In the genomic region with DNA sequence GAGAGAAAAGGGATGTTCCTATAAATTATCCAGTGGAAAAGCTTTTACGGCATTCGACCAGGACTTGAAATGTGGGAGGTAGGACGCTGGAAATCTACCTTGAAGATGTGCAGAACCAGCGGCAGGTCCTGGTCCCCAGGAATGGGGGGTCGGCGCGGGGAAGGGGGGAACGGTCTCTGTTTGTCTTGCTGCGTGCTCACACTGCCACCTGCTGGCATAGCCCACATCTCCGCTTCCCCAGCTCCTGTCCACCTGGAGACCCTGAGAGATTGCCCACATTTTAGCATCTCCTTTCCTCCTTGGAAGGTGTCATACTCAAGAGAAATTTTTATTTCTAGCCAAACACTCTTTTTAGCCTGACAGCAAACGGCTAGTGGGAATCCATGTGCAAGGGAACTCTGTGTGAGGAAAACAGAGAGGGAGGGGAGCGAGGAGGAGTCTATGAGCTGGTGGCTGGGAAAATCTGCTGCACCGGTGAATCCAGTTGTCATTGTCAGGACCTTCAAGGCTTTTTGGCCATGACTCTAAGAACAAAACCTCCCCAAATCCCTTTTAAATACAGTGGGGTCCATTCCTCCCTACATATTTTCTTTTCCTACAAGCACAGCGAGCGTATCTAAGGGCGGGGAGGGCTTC, we compare ENCODE assay signal across 7 cellular contexts.
DNase-seq lines count a peak whose midpoint lies in the region; ATAC-seq and TF ChIP-seq lines count a peak whose summit lies in the region.

No MANE protein-coding gene starts in this region.

- no peak overlapping the region for H3K18ac ChIP-seq in mesenchymal stem cell (ENCODE audit: low read depth in 1 of 2, low read length in 2 of 2)

- no peak overlapping the region for H2BK5ac ChIP-seq in mesenchymal stem cell (ENCODE audit: low read depth, low read length, poor library complexity, severe bottlenecking)

- H3K27me3 ChIP-seq in mesenchymal stem cell (ENCODE audit: control insufficient read depth in 1 of 2, insufficient read depth in 1 of 2, low read length in 2 of 2), result peaks cover 13 to 20% of the 10 kb centered on the region in 2 experiments

- ATAC-seq in HG02759 (IDR thresholded peaks at IDR 0.05; ENCODE audit: unreplicated experiment) (no peak), HG02884 (IDR thresholded peaks at IDR 0.05; ENCODE audit: unreplicated experiment) (no peak)

- H3K9ac ChIP-seq in mesenchymal stem cell (ENCODE audit: low read length), result peak overlapping the region; percentile 58

- TF ChIP-seq CTCF in GM12874 (IDR thresholded peaks at IDR 0.05; ENCODE audit: insufficient read depth, low read depth, low read length) (peak; percentile 80), NB4 (IDR thresholded peaks at IDR 0.05; ENCODE audit: low read depth, low read length) (peak; percentile 77), chondrocyte (IDR thresholded peaks at IDR 0.05) (peak; percentile 97)

- no peak overlapping the region for H3K14ac ChIP-seq in mesenchymal stem cell (ENCODE audit: low read length in 2 of 2)

- peak; percentile 32 for DNase-seq in NB4 (ENCODE audit: low read depth)
- no peak for DNase-seq in chondrocyte (ENCODE audit: low spot score)
- DNase-seq in mesenchymal stem cell, result no peak
- DNase-seq in effector CD4-positive, alpha-beta T cell, result no peak

- H4K91ac ChIP-seq in mesenchymal stem cell (ENCODE audit: low read length), result no peak overlapping the region

- H3K36me3 Mint-ChIP-seq in chondrocyte (ENCODE audit: low read depth), result no peaks in the 10 kb centered on the region

- H3K4me1 Mint-ChIP-seq in chondrocyte (ENCODE audit: low read depth), result no peaks in the 10 kb centered on the region

- no peak overlapping the region for H3K27ac Mint-ChIP-seq in chondrocyte (ENCODE audit: unreplicated experiment)

- H4K8ac ChIP-seq in mesenchymal stem cell (ENCODE audit: low read length), result no peak overlapping the region

- H3K23ac ChIP-seq in mesenchymal stem cell (ENCODE audit: low read length in 2 of 2), result no peak overlapping the region

- peaks cover 17% of the 10 kb centered on the region for H3K27me3 Mint-ChIP-seq in chondrocyte (ENCODE audit: low read depth)

- H2BK12ac ChIP-seq in mesenchymal stem cell (ENCODE audit: low read length in 2 of 2), result no peak overlapping the region

- no peak overlapping the region for H3K4ac ChIP-seq in mesenchymal stem cell (ENCODE audit: low read depth in 1 of 2, low read length in 2 of 2)

- H3K4me2 ChIP-seq in mesenchymal stem cell (ENCODE audit: low read length, poor library complexity, severe bottlenecking), result no peak overlapping the region

- no peaks in the 10 kb centered on the region for H3K9me3 Mint-ChIP-seq in chondrocyte (ENCODE audit: low read depth)

- H3K27ac ChIP-seq in mesenchymal stem cell (ENCODE audit: low read length, poor library complexity, severe bottlenecking), result no peak overlapping the region

- H3K9me3 ChIP-seq in mesenchymal stem cell (ENCODE audit: control insufficient read depth, low read length), result no peaks in the 10 kb centered on the region

- H3K79me1 ChIP-seq in mesenchymal stem cell (replicated peaks; ENCODE audit: low read length, poor library complexity, severe bottlenecking), result no peaks in the 10 kb centered on the region

- H3K4me1 ChIP-seq in mesenchymal stem cell (ENCODE audit: control insufficient read depth, insufficient read depth, low read depth, low read length), result no peaks in the 10 kb centered on the region

- no peak for TF ChIP-seq POLR2A in NB4 (IDR thresholded peaks at IDR 0.05; ENCODE audit: extremely low read depth, insufficient read length)

- no peak overlapping the region for H3K4me3 ChIP-seq in NB4 (ENCODE audit: low read depth, low read length)
- H3K4me3 ChIP-seq in mesenchymal stem cell (ENCODE audit: insufficient read depth in 1 of 2, low read depth in 1 of 2, low read length in 2 of 2), result peak overlapping the region in 1 of 2 experiments; percentile 70

- H3K4me3 Mint-ChIP-seq in chondrocyte (ENCODE audit: unreplicated experiment), result no peak overlapping the region

- H3K36me3 ChIP-seq in mesenchymal stem cell (ENCODE audit: control insufficient read depth in 1 of 2, insufficient read depth in 2 of 2, low read depth in 1 of 2, low read length in 2 of 2), result no peaks in the 10 kb centered on the region

- H2AFZ ChIP-seq in mesenchymal stem cell (ENCODE audit: low read depth, low read length), result no peak overlapping the region

- H2BK120ac ChIP-seq in mesenchymal stem cell (ENCODE audit: low read depth, low read length), result no peak overlapping the region

- WGBS in mesenchymal stem cell, result 42% methylated on average over 13 of the region's 16 CpGs

- H2AK5ac ChIP-seq in mesenchymal stem cell (ENCODE audit: low read length, severe bottlenecking), result no peak overlapping the region

- no peak overlapping the region for H2BK15ac ChIP-seq in mesenchymal stem cell (ENCODE audit: low read depth, poor library complexity, severe bottlenecking)
